Comparison of ENCODE assay signal across 11 cellular contexts in genomic region chr5:172118891-172119290, GRCh38.
A peak's percentile ranks its signal among the peaks of the same experiment; 100 is the strongest.
DNase-seq lines count a peak whose midpoint lies in the region; ATAC-seq and TF ChIP-seq lines count a peak whose summit lies in the region.
"Had no signal": no experiment of that assay in that cellular context is flagged by ENCODE, and none has a peak within 500 bp of the region (broad histone marks: within the 10 kb centered on the region; RNA-seq: fewer than 3 reads in every experiment).

No MANE protein-coding gene starts in this region.

- H3K4me3 ChIP-seq in right atrium auricular region = no peak overlapping the region
- no peak overlapping the region for H3K4me3 ChIP-seq in testis

- H3K36me3 ChIP-seq in right atrium auricular region (no peaks in the 10 kb centered on the region), testis (ENCODE audit: low read depth, missing control alignments) (no peaks in the 10 kb centered on the region)

- no peaks in the 10 kb centered on the region for H3K9me3 ChIP-seq in right atrium auricular region
- H3K9me3 ChIP-seq in testis = no peaks in the 10 kb centered on the region

- peak overlapping the region; percentile 80 for H3K27ac Mint-ChIP-seq in activated CD8-positive, alpha-beta T cell treated with anti-CD3 and anti-CD28 coated beads, Interleukin-2, amount 10 ng/mL, durations not matched to agents 7 days and 5 days
- H3K27ac Mint-ChIP-seq in memory B cell = peak overlapping the region; percentile 62

- H3K27me3 Mint-ChIP-seq in activated CD8-positive, alpha-beta T cell treated with anti-CD3 and anti-CD28 coated beads, Interleukin-2, amount 10 ng/mL, durations not matched to agents 7 days and 5 days (ENCODE audit: low read depth) = no peaks in the 10 kb centered on the region
- no peaks in the 10 kb centered on the region for H3K27me3 Mint-ChIP-seq in memory B cell

- peaks cover 70% of the 10 kb centered on the region for H3K36me3 Mint-ChIP-seq in activated CD8-positive, alpha-beta T cell treated with anti-CD3 and anti-CD28 coated beads, Interleukin-2, amount 10 ng/mL, durations not matched to agents 7 days and 5 days (ENCODE audit: low read depth)
- peaks cover 20% of the 10 kb centered on the region for H3K36me3 Mint-ChIP-seq in memory B cell

- H3K27me3 ChIP-seq in right atrium auricular region (no peaks in the 10 kb centered on the region), testis (no peaks in the 10 kb centered on the region)

- POLR2A ChIA-PET in activated CD8-positive, alpha-beta T cell treated with anti-CD3 and anti-CD28 coated beads, Interleukin-2, amount 10 ng/mL, durations not matched to agents 7 days and 5 days (lab: Charles Lee) = interaction anchor here (1.2 to 10.7 kb wide), 2 partner anchors 11 to 67 kb away, joined by 5 to 102 read pairs; partner anchors contain the start of gene STK10

- no peaks in the 10 kb centered on the region for H3K9me3 Mint-ChIP-seq in activated CD8-positive, alpha-beta T cell treated with anti-CD3 and anti-CD28 coated beads, Interleukin-2, amount 10 ng/mL, durations not matched to agents 7 days and 5 days (ENCODE audit: insufficient read depth)
- no peaks in the 10 kb centered on the region for H3K9me3 Mint-ChIP-seq in memory B cell

- no peak for ATAC-seq in activated CD8-positive, alpha-beta T cell treated with anti-CD3 and anti-CD28 coated beads, Interleukin-2, amount 10 ng/mL, durations not matched to agents 7 days and 5 days
- ATAC-seq in memory B cell (ENCODE audit: low read depth) (no peak), GM18858 (IDR thresholded peaks at IDR 0.05; ENCODE audit: unreplicated experiment) (no peak)

- H3K4me1 Mint-ChIP-seq in activated CD8-positive, alpha-beta T cell treated with anti-CD3 and anti-CD28 coated beads, Interleukin-2, amount 10 ng/mL, durations not matched to agents 7 days and 5 days (ENCODE audit: low read depth) = peaks cover 67% of the 10 kb centered on the region
- H3K4me1 Mint-ChIP-seq in memory B cell = peaks cover 25% of the 10 kb centered on the region

- intact Hi-C loops in cardiac septum (cut with DNase I) = loop anchor here (5.0 kb wide), 1 partner anchor 38 kb away; no protein-coding TSS in a partner anchor
- intact Hi-C loops in testis (cut with DNase I; ENCODE audit: low total_unique reads) = no loop called here

- CTCF ChIA-PET in activated CD8-positive, alpha-beta T cell treated with anti-CD3 and anti-CD28 coated beads, Interleukin-2, amount 10 ng/mL, durations not matched to agents 7 days and 5 days (lab: Charles Lee) = interaction anchor here (0.6 to 1.6 kb wide), 2 partner anchors 52 to 121 kb away, joined by 3 to 4 read pairs; no protein-coding TSS in a partner anchor

- no peak for TF ChIP-seq POLR2A in testis (IDR thresholded peaks at IDR 0.05)

- 74 to 85% methylated on average over 11 of the region's 11 CpGs for WGBS in testis, 2 donors

- H3K4me1 ChIP-seq in right atrium auricular region (peaks cover 0 to 20% of the 10 kb centered on the region in 2 donors), testis (peaks cover 24% of the 10 kb centered on the region)

- no peak for TF ChIP-seq CTCF in right atrium auricular region (IDR thresholded peaks at IDR 0.05)
- no peak for TF ChIP-seq CTCF in testis (IDR thresholded peaks at IDR 0.05)

- H3K27ac ChIP-seq in right atrium auricular region (no peak overlapping the region), testis (no peak overlapping the region)

- H3K4me3 Mint-ChIP-seq in activated CD8-positive, alpha-beta T cell treated with anti-CD3 and anti-CD28 coated beads, Interleukin-2, amount 10 ng/mL, durations not matched to agents 7 days and 5 days = no peak overlapping the region
- no peak overlapping the region for H3K4me3 Mint-ChIP-seq in memory B cell

- DNase-seq in cardiac septum (ENCODE audit: low spot score) = peak; percentile 71
- no peak for DNase-seq in right atrium auricular region (ENCODE audit: low spot score)
- no peak for DNase-seq in activated CD8-positive, alpha-beta T cell treated with anti-CD3 and anti-CD28 coated beads, Interleukin-2, amount 10 ng/mL, durations not matched to agents 7 days and 5 days
- DNase-seq in memory B cell (ENCODE audit: low spot score in 2 of 2) = no peak
- peak; percentile 64 for DNase-seq in testis
- no peak for DNase-seq in nucleus accumbens (lab: John Stamatoyannopoulos, UW)
- no peak for DNase-seq in NCI-H2081 (lab: John Stamatoyannopoulos, UW)
- DNase-seq: foreskin fibroblast, NCI-H146, NCI-H446 had no signal

Comparison
In these comparisons a context has a peak if more than half of its experiments do, and no peak if none do; other contexts are left out.
1. DNase-seq: peak in cardiac septum (single experiment) and testis (single experiment); none in right atrium auricular region (single experiment), activated CD8-positive, alpha-beta T cell treated with anti-CD3 and anti-CD28 coated beads, Interleukin-2, amount 10 ng/mL, durations not matched to agents 7 days and 5 days (single experiment), memory B cell (0 of 2), nucleus accumbens (0 of 56) and NCI-H2081 (0 of 2).